Comparison of ENCODE assay signal across 16 cellular contexts in the genomic region with DNA sequence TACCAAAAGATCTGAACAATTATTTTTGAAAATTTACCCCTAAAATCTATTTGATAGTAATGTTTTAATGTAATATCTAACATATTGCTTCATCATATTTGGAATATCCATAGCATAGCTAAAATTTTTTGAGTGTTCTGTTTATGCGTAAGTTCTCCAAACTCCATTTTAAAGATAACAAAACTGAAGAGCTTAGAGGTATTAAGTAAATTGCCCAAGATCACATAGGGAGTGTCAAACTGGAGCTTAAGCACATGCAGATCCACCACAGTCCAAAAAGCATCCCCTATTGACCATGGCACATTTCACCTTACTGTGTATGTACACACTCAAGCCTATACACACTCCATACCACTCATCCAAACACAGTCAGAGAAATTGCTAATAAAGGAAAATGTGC.
DNase-seq lines count a peak whose midpoint lies in the region; ATAC-seq and TF ChIP-seq lines count a peak whose summit lies in the region.
"Had no signal": no experiment of that assay in that cellular context is flagged by ENCODE, and none has a peak within 500 bp of the region (broad histone marks: within the 10 kb centered on the region; RNA-seq: fewer than 3 reads in every experiment).

No MANE protein-coding gene starts in this region.

- 0 out of 4 replicates have a peak overlapping the region, but pooled peaks of 1 of the 2 experiments have one; percentile 40 for H4K8ac ChIP-seq in IMR-90 (ENCODE audit: low read depth in 2 of 2, low read length in 2 of 2)

- H3K9me3 ChIP-seq in IMR-90 (ENCODE audit: control insufficient read depth, insufficient read depth, low read length), result no peaks in the 10 kb centered on the region
- no peaks in the 10 kb centered on the region for H3K9me3 ChIP-seq in thoracic aorta
- H3K9me3 ChIP-seq: HAP-1 had no signal

- TF ChIP-seq POLR2A in IMR-90 (IDR thresholded peaks at IDR 0.05; ENCODE audit: low read depth, low read length), result no peak

- H3K27ac ChIP-seq in IMR-90 (ENCODE audit: insufficient read depth, low read length) (no peak overlapping the region), thoracic aorta (peak overlapping the region; percentile 6 to 68)

- H3K4me1 ChIP-seq in IMR-90 (ENCODE audit: control insufficient read depth, insufficient read depth, low read length) (0 out of 2 replicates have a peak, but pooled peaks cover 1% of the 10 kb centered on the region), thoracic aorta (ENCODE audit: control insufficient read depth in 1 of 2, low read depth in 2 of 2) (peaks cover 20 to 64% of the 10 kb centered on the region in 2 donors)
- H3K4me1 ChIP-seq: HAP-1 had no signal

- H3K27me3 ChIP-seq in IMR-90 (ENCODE audit: control insufficient read depth, insufficient read depth, low read length) (no peaks in the 10 kb centered on the region), thoracic aorta (replicated peaks; ENCODE audit: insufficient read depth) (no peaks in the 10 kb centered on the region)

- H3K27ac Mint-ChIP-seq in endothelial cell (ENCODE audit: unreplicated experiment), result peak overlapping the region; percentile 99
- peak overlapping the region; percentile 59 for H3K27ac Mint-ChIP-seq in osteocyte (ENCODE audit: unreplicated experiment)
- no peak overlapping the region for H3K27ac Mint-ChIP-seq in stimulated activated naive B cell treated with anti-CD40 and anti-IgM and Interleukin-4, amounts not matched to agents 10 μg/mL and 1 μg/mL and 100 μg/mL, for 72 hours
- H3K27ac Mint-ChIP-seq: CD4-positive, CD25-positive, alpha-beta regulatory T cell had no signal

- H3K36me3 Mint-ChIP-seq in endothelial cell (ENCODE audit: low read depth, unreplicated experiment) (no peaks in the 10 kb centered on the region), osteocyte (ENCODE audit: unreplicated experiment) (no peaks in the 10 kb centered on the region)
- no peaks in the 10 kb centered on the region for H3K36me3 Mint-ChIP-seq in stimulated activated naive B cell treated with anti-CD40 and anti-IgM and Interleukin-4, amounts not matched to agents 10 μg/mL and 1 μg/mL and 100 μg/mL, for 72 hours
- H3K36me3 Mint-ChIP-seq: CD4-positive, CD25-positive, alpha-beta regulatory T cell had no signal

- H4K5ac ChIP-seq in IMR-90 (ENCODE audit: low read depth, low read length), result no peak overlapping the region

- H3K14ac ChIP-seq in IMR-90 (replicated peaks; ENCODE audit: low read depth, low read length), result no peak overlapping the region

- H2BK15ac ChIP-seq in IMR-90 (ENCODE audit: low read depth, low read length), result no peak overlapping the region; the same call in 2 of the 3 replicates

- no peaks in the 10 kb centered on the region for H4K20me1 ChIP-seq in IMR-90 (ENCODE audit: insufficient read depth, low read length)

- 0 out of 2 replicates have a peak, but pooled peaks cover 2% of the 10 kb centered on the region for H3K9me1 ChIP-seq in IMR-90 (ENCODE audit: insufficient read depth, low read length)

- in situ Hi-C loops in IMR-90 (cut with MboI; ENCODE audit: low sequenced_read_pairs), result no loop called here

- no peak overlapping the region for H3K4me2 ChIP-seq in IMR-90 (ENCODE audit: low read depth, low read length)

- no peak for TF ChIP-seq CTCF in IMR-90 (conservative IDR thresholded peaks at IDR 0.05; ENCODE audit: low read depth, low read length)
- TF ChIP-seq CTCF in endothelial cell (IDR thresholded peaks at IDR 0.05; ENCODE audit: unreplicated experiment), result no peak
- TF ChIP-seq CTCF in osteocyte (IDR thresholded peaks at IDR 0.05), result no peak
- TF ChIP-seq CTCF in thoracic aorta (IDR thresholded peaks at IDR 0.05), result no peak

- H3K4me1 Mint-ChIP-seq in endothelial cell (ENCODE audit: unreplicated experiment) (peaks cover 37% of the 10 kb centered on the region), osteocyte (ENCODE audit: unreplicated experiment) (peaks cover 53% of the 10 kb centered on the region)
- H3K4me1 Mint-ChIP-seq in stimulated activated naive B cell treated with anti-CD40 and anti-IgM and Interleukin-4, amounts not matched to agents 10 μg/mL and 1 μg/mL and 100 μg/mL, for 72 hours, result peaks cover 4 to 8% of the 10 kb centered on the region in 2 donors

- no peak overlapping the region for H2AFZ ChIP-seq in IMR-90 (replicated peaks; ENCODE audit: low read length, poor library complexity)

- H3K4me3 ChIP-seq in IMR-90 (ENCODE audit: insufficient read depth, low read depth, low read length) (no peak overlapping the region), thoracic aorta (no peak overlapping the region)
- H3K4me3 ChIP-seq: GM12878, HAP-1 had no signal

- POLR2A ChIA-PET in IMR-90 (lab: Charles Lee; ENCODE audit: unreplicated experiment), result no interaction called here

- dilution Hi-C loops in IMR-90 (cut with HindIII; ENCODE audit: low sequenced_read_pairs, unreplicated experiment), result no loop called here

- H3K36me3 ChIP-seq in IMR-90 (ENCODE audit: control insufficient read depth, insufficient read depth, low read length) (no peaks in the 10 kb centered on the region), thoracic aorta (no peaks in the 10 kb centered on the region)
- H3K36me3 ChIP-seq: HAP-1 had no signal

- H3K4ac ChIP-seq in IMR-90 (ENCODE audit: low read depth, low read length), result no peak overlapping the region

- CTCF ChIA-PET in IMR-90 (lab: Yijun Ruan, JAX), result no interaction called here

- ATAC-seq in IMR-90 (ENCODE audit: low read depth), result no peak
- ATAC-seq in thoracic aorta (ENCODE audit: insufficient number of reproducible peaks, low FRiP score, low read depth), result no peak
- no peak for ATAC-seq in stimulated activated naive B cell treated with anti-CD40 and anti-IgM and Interleukin-4, amounts not matched to agents 10 μg/mL and 1 μg/mL and 100 μg/mL, for 72 hours (replicated peaks)
- ATAC-seq: GM12878, Panc1 had no signal

- H3K56ac ChIP-seq in IMR-90 (ENCODE audit: extremely low read depth, insufficient read depth, low read length), result no peak overlapping the region

- H2AK5ac ChIP-seq in IMR-90 (ENCODE audit: low read depth, low read length), result peak overlapping the region; percentile 42; the same call in 1 of the 2 replicates

- no peak for TF ChIP-seq RAD21 in IMR-90 (IDR thresholded peaks at IDR 0.05; ENCODE audit: low read length)

- H3K27me3 Mint-ChIP-seq in endothelial cell (ENCODE audit: unreplicated experiment) (peaks cover 3% of the 10 kb centered on the region), osteocyte (ENCODE audit: unreplicated experiment) (no peaks in the 10 kb centered on the region)
- H3K27me3 Mint-ChIP-seq in stimulated activated naive B cell treated with anti-CD40 and anti-IgM and Interleukin-4, amounts not matched to agents 10 μg/mL and 1 μg/mL and 100 μg/mL, for 72 hours, result no peaks in the 10 kb centered on the region

- intact Hi-C loops in IMR-90 (cut with micrococcal nuclease), result no loop called here

- no peaks in the 10 kb centered on the region for H3K79me1 ChIP-seq in IMR-90 (ENCODE audit: low read depth in 1 of 2, low read length in 2 of 2)

- WGBS in IMR-90 (ENCODE audit: extremely low coverage in 2 of 2, insufficient read length in 1 of 2), 2 experiments, result no CpG with 5 or more reads among the region's 1 CpG

- H4K91ac ChIP-seq in IMR-90 (ENCODE audit: insufficient read depth, low read depth, low read length), result no peak overlapping the region; the same call in 1 of the 2 replicates

- no peak overlapping the region for H3K18ac ChIP-seq in IMR-90 (ENCODE audit: low read depth, low read length)

- no peak overlapping the region for H2BK5ac ChIP-seq in IMR-90 (ENCODE audit: low read depth, low read length, poor library complexity, severe bottlenecking)

- H2BK20ac ChIP-seq in IMR-90 (ENCODE audit: low read depth, low read length), result peak overlapping the region; percentile 57; the same call in 1 of the 2 replicates

- H3K4me3 Mint-ChIP-seq in endothelial cell (ENCODE audit: unreplicated experiment) (no peak overlapping the region), osteocyte (ENCODE audit: unreplicated experiment) (no peak overlapping the region)
- no peak overlapping the region for H3K4me3 Mint-ChIP-seq in stimulated activated naive B cell treated with anti-CD40 and anti-IgM and Interleukin-4, amounts not matched to agents 10 μg/mL and 1 μg/mL and 100 μg/mL, for 72 hours
- H3K4me3 Mint-ChIP-seq: CD4-positive, CD25-positive, alpha-beta regulatory T cell had no signal

- no peak overlapping the region for H2BK120ac ChIP-seq in IMR-90 (ENCODE audit: low read depth, low read length)

- no TSS peak for BruUV-seq in IMR-90 (replicated peaks; lab: Mats Ljungman, UMichigan)

- peak overlapping the region; percentile 63; the same call in 1 of the 2 replicates for H3K23ac ChIP-seq in IMR-90 (ENCODE audit: low read depth, low read length)

- H3K9me3 Mint-ChIP-seq in endothelial cell (ENCODE audit: unreplicated experiment) (no peaks in the 10 kb centered on the region), osteocyte (ENCODE audit: unreplicated experiment) (no peaks in the 10 kb centered on the region)
- no peaks in the 10 kb centered on the region for H3K9me3 Mint-ChIP-seq in stimulated activated naive B cell treated with anti-CD40 and anti-IgM and Interleukin-4, amounts not matched to agents 10 μg/mL and 1 μg/mL and 100 μg/mL, for 72 hours

- H2AK9ac ChIP-seq in IMR-90 (replicated peaks; ENCODE audit: low read depth, low read length, poor library complexity), result no peak overlapping the region

- DNase-seq in IMR-90, result no peak
- no peak for DNase-seq in endothelial cell (ENCODE audit: low spot score)
- no peak for DNase-seq in osteocyte (ENCODE audit: extremely low spot score, unreplicated experiment)
- DNase-seq in thoracic aorta (ENCODE audit: low spot score), result no peak
- DNase-seq in stimulated activated naive B cell treated with anti-CD40 and anti-IgM and Interleukin-4, amounts not matched to agents 10 μg/mL and 1 μg/mL and 100 μg/mL, for 72 hours, result no peak
- DNase-seq in RKO (ENCODE audit: low spot score), result no peak
- no peak for DNase-seq in NCI-H69 (lab: John Stamatoyannopoulos, UW)
- DNase-seq: Calu3; CD4-positive, CD25-positive, alpha-beta regulatory T cell; MV-4-11; NCI-H1417 treated with DMSO at 0.1 percent for 48 hours; NCI-H2029 treated with DMSO at 0.1 percent for 48 hours; NCI-H510A had no signal

- H3K9ac ChIP-seq in IMR-90 (ENCODE audit: low read depth, low read length), result no peak overlapping the region

TF ChIP-seq in IMR-90, 13 proteins besides CTCF, POLR2A, EP300 and RAD21 (continues in another document):
- TF ChIP-seq CHD1 (IDR thresholded peaks at IDR 0.05; ENCODE audit: low read depth, low read length) (no peak), NFE2L2 (IDR thresholded peaks at IDR 0.05; ENCODE audit: low read depth, low read length) (no peak), SMC3 (IDR thresholded peaks at IDR 0.05; ENCODE audit: low read depth, low read length) (no peak), CEBPB (IDR thresholded peaks at IDR 0.05; ENCODE audit: low read depth, low read length) (no peak), MXI1 (IDR thresholded peaks at IDR 0.05; ENCODE audit: borderline replicate concordance, low read depth, low read length) (no peak)
